In genomic region chr2:100924122-100924519, GRCh38 we compare ENCODE assay signal across 10 cellular contexts.
DNase-seq lines count a peak whose midpoint lies in the region; ATAC-seq and TF ChIP-seq lines count a peak whose summit lies in the region.
"Had no signal": no experiment of that assay in that cellular context is flagged by ENCODE, and none has a peak within 500 bp of the region (broad histone marks: within the 10 kb centered on the region; RNA-seq: fewer than 3 reads in every experiment).

No MANE protein-coding gene starts in this region.

- no peak for DNase-seq in T-helper 2 cell treated with Interferon-gamma antibody and Interleukin-4, amounts not matched to agents 5 μg/mL and 100 μg/mL, for 36 hours (ENCODE audit: low spot score)
- DNase-seq in T-helper 2 cell (no peak), substantia nigra (lab: John Stamatoyannopoulos, UW) (no peak), NCI-H2107 (lab: John Stamatoyannopoulos, UW) (no peak), foreskin fibroblast (no peak)
- DNase-seq in activated naive CD8-positive, alpha-beta T cell treated with anti-CD3 and anti-CD28 coated beads, Interleukin-2, amount 50 U/mL, for 24 hours: no peak
- DNase-seq: NCI-H1694 treated with DMSO at 0.1 percent for 48 hours had no signal

- no peaks in the 10 kb centered on the region for H3K9me3 Mint-ChIP-seq in T-helper 2 cell treated with Interferon-gamma antibody and Interleukin-4, amounts not matched to agents 5 μg/mL and 100 μg/mL, for 36 hours
- no peaks in the 10 kb centered on the region for H3K9me3 Mint-ChIP-seq in activated naive CD8-positive, alpha-beta T cell treated with anti-CD3 and anti-CD28 coated beads, Interleukin-2, amount 50 U/mL, for 24 hours
- H3K9me3 Mint-ChIP-seq: neural progenitor cell had no signal

- H3K4me3 ChIP-seq in foreskin fibroblast (ENCODE audit: low read depth in 1 of 2, low read length in 2 of 2): no peak overlapping the region
- H3K4me3 ChIP-seq: neural progenitor cell had no signal

- H3K4me1 Mint-ChIP-seq in T-helper 2 cell treated with Interferon-gamma antibody and Interleukin-4, amounts not matched to agents 5 μg/mL and 100 μg/mL, for 36 hours (ENCODE audit: low read depth): peaks cover 1% of the 10 kb centered on the region
- H3K4me1 Mint-ChIP-seq in activated naive CD8-positive, alpha-beta T cell treated with anti-CD3 and anti-CD28 coated beads, Interleukin-2, amount 50 U/mL, for 24 hours: no peaks in the 10 kb centered on the region

- H3K36me3 Mint-ChIP-seq in T-helper 2 cell treated with Interferon-gamma antibody and Interleukin-4, amounts not matched to agents 5 μg/mL and 100 μg/mL, for 36 hours (ENCODE audit: low read depth): no peaks in the 10 kb centered on the region
- H3K36me3 Mint-ChIP-seq in activated naive CD8-positive, alpha-beta T cell treated with anti-CD3 and anti-CD28 coated beads, Interleukin-2, amount 50 U/mL, for 24 hours (ENCODE audit: low read depth): peaks cover 1% of the 10 kb centered on the region
- H3K36me3 Mint-ChIP-seq: neural progenitor cell had no signal

- peak overlapping the region; percentile 78 for H3K27ac ChIP-seq in layer of hippocampus (ENCODE audit: low read depth, low read length)
- H3K27ac ChIP-seq in substantia nigra (ENCODE audit: low read depth, low read length, poor library complexity, severe bottlenecking): peak overlapping the region; percentile 66
- H3K27ac ChIP-seq: neural progenitor cell had no signal

- ATAC-seq in activated naive CD8-positive, alpha-beta T cell treated with anti-CD3 and anti-CD28 coated beads, Interleukin-2, amount 50 U/mL, for 24 hours: peak; percentile 25
- no peak for ATAC-seq in HG03039 (IDR thresholded peaks at IDR 0.05; ENCODE audit: unreplicated experiment)

- peak overlapping the region; percentile 1 for H3K4me3 Mint-ChIP-seq in T-helper 2 cell treated with Interferon-gamma antibody and Interleukin-4, amounts not matched to agents 5 μg/mL and 100 μg/mL, for 36 hours
- no peak overlapping the region for H3K4me3 Mint-ChIP-seq in activated naive CD8-positive, alpha-beta T cell treated with anti-CD3 and anti-CD28 coated beads, Interleukin-2, amount 50 U/mL, for 24 hours
- H3K4me3 Mint-ChIP-seq: neural progenitor cell had no signal

- peak overlapping the region; percentile 55 for H3K27ac Mint-ChIP-seq in T-helper 2 cell treated with Interferon-gamma antibody and Interleukin-4, amounts not matched to agents 5 μg/mL and 100 μg/mL, for 36 hours
- peak overlapping the region; percentile 59 for H3K27ac Mint-ChIP-seq in activated naive CD8-positive, alpha-beta T cell treated with anti-CD3 and anti-CD28 coated beads, Interleukin-2, amount 50 U/mL, for 24 hours
- H3K27ac Mint-ChIP-seq: neural progenitor cell had no signal

- TF ChIP-seq CTCF in foreskin fibroblast (IDR thresholded peaks at IDR 0.05; ENCODE audit: low read depth, low read length): no peak

- no peaks in the 10 kb centered on the region for H3K27me3 Mint-ChIP-seq in T-helper 2 cell treated with Interferon-gamma antibody and Interleukin-4, amounts not matched to agents 5 μg/mL and 100 μg/mL, for 36 hours (ENCODE audit: low read depth)
- no peaks in the 10 kb centered on the region for H3K27me3 Mint-ChIP-seq in activated naive CD8-positive, alpha-beta T cell treated with anti-CD3 and anti-CD28 coated beads, Interleukin-2, amount 50 U/mL, for 24 hours

- H3K27me3 ChIP-seq in layer of hippocampus (ENCODE audit: control insufficient read depth, insufficient read depth, low read length): no peaks in the 10 kb centered on the region
- H3K27me3 ChIP-seq: neural progenitor cell had no signal
